In genomic region chr1:111507411-111508201, GRCh38 we compare ENCODE assay signal across 9 cellular contexts. TPM values are rescaled to one million over a fixed set of nuclear protein-coding genes. Genes with fewer than 3 reads are reported as not detected.
DNase-seq lines count a peak whose midpoint lies in the region; ATAC-seq and TF ChIP-seq lines count a peak whose summit lies in the region.
"Had no signal": no experiment of that assay in that cellular context is flagged by ENCODE, and none has a peak within 500 bp of the region (broad histone marks: within the 10 kb centered on the region; RNA-seq: fewer than 3 reads in every experiment).

No MANE protein-coding gene starts in this region.

- in situ Hi-C loops in IMR-90 (cut with MboI; ENCODE audit: low sequenced_read_pairs) = loop anchor here (5.0 kb wide), 2 partner anchors 50 to 140 kb away; no protein-coding TSS in a partner anchor

- H2BK5ac ChIP-seq in IMR-90 (ENCODE audit: low read depth, low read length, poor library complexity, severe bottlenecking) = peak overlapping the region; percentile 94

- no peaks in the 10 kb centered on the region for H4K20me1 ChIP-seq in IMR-90 (ENCODE audit: insufficient read depth, low read length)

- POLR2A ChIA-PET in IMR-90 (lab: Charles Lee; ENCODE audit: unreplicated experiment) = interaction anchor here (0.6 to 1.0 kb wide), 3 partner anchors 34 to 112 kb away, joined by 3 to 11 read pairs (median 5); partner anchors contain the start of gene RAP1A

- TF ChIP-seq RAD21 in IMR-90 (IDR thresholded peaks at IDR 0.05; ENCODE audit: low read length) = no peak

- H3K9me3 ChIP-seq in IMR-90 (ENCODE audit: control insufficient read depth, insufficient read depth, low read length) = no peaks in the 10 kb centered on the region
- no peaks in the 10 kb centered on the region for H3K9me3 ChIP-seq in breast epithelium

- H2AFZ ChIP-seq in IMR-90 (replicated peaks; ENCODE audit: low read length, poor library complexity) = peak overlapping the region; percentile 100

- peak overlapping the region; percentile 80 to 94 for H4K8ac ChIP-seq in IMR-90 (ENCODE audit: low read depth in 2 of 2, low read length in 2 of 2)

- peak overlapping the region; percentile 95 for H3K23ac ChIP-seq in IMR-90 (ENCODE audit: low read depth, low read length)

- intact Hi-C loops in IMR-90 (cut with micrococcal nuclease) = loop anchor here (1.0 to 5.0 kb wide), 8 partner anchors 26 to 262 kb away; partner anchors contain the start of gene DDX20
- intact Hi-C loops in breast epithelium (cut with DNase I; ENCODE audit: low total_unique reads) = no loop called here

- CTCF ChIA-PET in IMR-90 (lab: Yijun Ruan, JAX) = interaction anchor here (0.6 to 2.8 kb wide), 29 partner anchors 9 to 262 kb away, joined by 3 to 12 read pairs (median 5); partner anchors contain the start of gene RAP1A

- 36% methylated on average over 3 of the region's 15 CpGs; no CpG with 5 or more reads in 1 of the 2 experiments for WGBS in IMR-90 (ENCODE audit: extremely low coverage in 2 of 2, insufficient read length in 1 of 2), 2 experiments

- H3K36me3 ChIP-seq in IMR-90 (ENCODE audit: control insufficient read depth, insufficient read depth, low read length) (no peaks in the 10 kb centered on the region), breast epithelium (no peaks in the 10 kb centered on the region)

- H3K79me1 ChIP-seq in IMR-90 (ENCODE audit: low read depth in 1 of 2, low read length in 2 of 2) = peaks cover 0 to 8% of the 10 kb centered on the region in 2 experiments; a peak in 1 of 4 replicates

- peak overlapping the region; percentile 98 for H2BK120ac ChIP-seq in IMR-90 (ENCODE audit: low read depth, low read length)

- H2AK5ac ChIP-seq in IMR-90 (ENCODE audit: low read depth, low read length) = peak overlapping the region; percentile 35; the same call in 1 of the 2 replicates

- H4K91ac ChIP-seq in IMR-90 (ENCODE audit: insufficient read depth, low read depth, low read length) = peak overlapping the region; percentile 94

- H3K14ac ChIP-seq in IMR-90 (replicated peaks; ENCODE audit: low read depth, low read length) = peak overlapping the region; percentile 98

- dilution Hi-C loops in IMR-90 (cut with HindIII; ENCODE audit: low sequenced_read_pairs, unreplicated experiment) = no loop called here

- H3K27ac ChIP-seq in IMR-90 (ENCODE audit: insufficient read depth, low read length) = peak overlapping the region; percentile 86
- H3K27ac ChIP-seq in breast epithelium = peak overlapping the region; percentile 91 to 97

- H3K18ac ChIP-seq in IMR-90 (ENCODE audit: low read depth, low read length) = peak overlapping the region; percentile 88

- peaks cover 8% of the 10 kb centered on the region for H3K27me3 ChIP-seq in IMR-90 (ENCODE audit: control insufficient read depth, insufficient read depth, low read length)
- H3K27me3 ChIP-seq in breast epithelium = no peaks in the 10 kb centered on the region

- TF ChIP-seq CTCF in IMR-90 (conservative IDR thresholded peaks at IDR 0.05; ENCODE audit: low read depth, low read length) (0 out of 2 replicates have a peak, but pooled peaks have one; percentile 4), breast epithelium (IDR thresholded peaks at IDR 0.05) (no peak)

- peak overlapping the region; percentile 93 for H2AK9ac ChIP-seq in IMR-90 (replicated peaks; ENCODE audit: low read depth, low read length, poor library complexity)

- ATAC-seq in GM21529 (IDR thresholded peaks at IDR 0.05; ENCODE audit: unreplicated experiment) (peak; percentile 49), IMR-90 (ENCODE audit: low read depth) (peak; percentile 81)

- DNase-seq in DMS153 treated with DMSO at 0.1 percent for 48 hours (lab: John Stamatoyannopoulos, UW; ENCODE audit: unreplicated experiment) (peak; percentile 54), IMR-90 (peak; percentile 55), T-helper 9 cell (peak; percentile 33), breast epithelium (ENCODE audit: low spot score in 2 of 2) (peak in 1 of 2 donors; percentile 31), islet precursor cell (peak; percentile 91), NCI-H2196 treated with DMSO at 0.1 percent for 48 hours (lab: John Stamatoyannopoulos, UW; ENCODE audit: unreplicated experiment) (no peak)
- DNase-seq in stimulated activated CD4-positive, alpha-beta T cell treated with anti-CD3 and anti-CD28 coated beads, Interleukin-15, amount 100 ng/mL, for 48 hours (ENCODE audit: low read depth in 2 of 2) = peak; percentile 26 to 45

- no peak overlapping the region for H3K4me3 ChIP-seq in IMR-90 (ENCODE audit: insufficient read depth, low read depth, low read length)
- peak overlapping the region; percentile 22 to 59 (median 35) for H3K4me3 ChIP-seq in breast epithelium

- TF ChIP-seq POLR2A in IMR-90 (IDR thresholded peaks at IDR 0.05; ENCODE audit: low read depth, low read length) (no peak), breast epithelium (IDR thresholded peaks at IDR 0.05) (no peak)

- H3K56ac ChIP-seq in IMR-90 (ENCODE audit: extremely low read depth, insufficient read depth, low read length) = peak overlapping the region; percentile 63

- peak overlapping the region; percentile 61 for H3K9ac ChIP-seq in IMR-90 (ENCODE audit: low read depth, low read length)

- H3K4me2 ChIP-seq in IMR-90 (ENCODE audit: low read depth, low read length) = peak overlapping the region; percentile 68

- H3K4me1 ChIP-seq in IMR-90 (ENCODE audit: control insufficient read depth, insufficient read depth, low read length) (peaks cover 10% of the 10 kb centered on the region), breast epithelium (peaks cover 0 to 5% of the 10 kb centered on the region in 2 donors)

- H2BK20ac ChIP-seq in IMR-90 (ENCODE audit: low read depth, low read length) = peak overlapping the region; percentile 89

- H2BK15ac ChIP-seq in IMR-90 (ENCODE audit: low read depth, low read length) = peak overlapping the region; percentile 83; the same call in 2 of the 3 replicates

- no TSS peak for BruUV-seq in IMR-90 (replicated peaks; lab: Mats Ljungman, UMichigan)

- no peaks in the 10 kb centered on the region for H3K9me1 ChIP-seq in IMR-90 (ENCODE audit: insufficient read depth, low read length)

- peak overlapping the region; percentile 90 for H4K5ac ChIP-seq in IMR-90 (ENCODE audit: low read depth, low read length)

- H3K4ac ChIP-seq in IMR-90 (ENCODE audit: low read depth, low read length) = peak overlapping the region; percentile 99

TF ChIP-seq in IMR-90, 13 proteins besides CTCF, POLR2A, EP300 and RAD21:
- no peak for TF ChIP-seq RCOR1 (IDR thresholded peaks at IDR 0.05; ENCODE audit: insufficient replicate concordance, low read length)
- peak; percentile 10; the same call in 1 of the 2 replicates for TF ChIP-seq CEBPB (IDR thresholded peaks at IDR 0.05; ENCODE audit: low read depth, low read length)

RNA-seq across cellular contexts. Expression of gene ADORA3, which starts 4.2 kb away (rescaled TPM):
- not detected in 2 replicates for total RNA-seq in IMR-90 (2012; rRNA removed)
- not detected in 2 replicates for polyA plus RNA-seq in IMR-90 (2012; rRNA removed)
- not detected in 2 replicates for polyA plus RNA-seq in IMR-90 (2012; cell fraction: cytosol; rRNA removed)
- 0.03 TPM in 1 of 2 replicates, not detected in the other for polyA plus RNA-seq in IMR-90 (2012; cell fraction: nucleus; rRNA removed; ENCODE audit: low replicate concordance)
- 10 to 100 TPM in 2 of 3 donors, 1 to 10 TPM in 1; 9.5 to 13.8 (median 13.2) TPM for total RNA-seq in breast epithelium

RNA-seq across cellular contexts. Expression of gene TMIGD3, which starts 4.2 kb away (rescaled TPM):
- total RNA-seq in IMR-90 (2012; rRNA removed) (under 0.01 TPM in 1 of 2 replicates, not detected in the other), breast epithelium (10 to 100 TPM in 1 of 3 donors, 1 to 10 TPM in 2; 5.9 to 14.6 (median 10.0) TPM)
- polyA plus RNA-seq in IMR-90 (2012; rRNA removed) = 0.12 TPM in 1 of 2 replicates, not detected in the other
- 0.04 TPM in 1 of 2 replicates, not detected in the other for polyA plus RNA-seq in IMR-90 (2012; cell fraction: cytosol; rRNA removed)
- polyA plus RNA-seq in IMR-90 (2012; cell fraction: nucleus; rRNA removed; ENCODE audit: low replicate concordance) = 0.17 TPM in 1 of 2 replicates, not detected in the other
- total RNA-seq: dermis microvascular lymphatic vessel endothelial cell had no signal

RNA-seq across cellular contexts. Expression of gene C1orf162, which starts 33.8 kb away (rescaled TPM):
- total RNA-seq in IMR-90 (2012; rRNA removed) = not detected in 2 replicates
- 0.12 TPM in 1 of 2 replicates, not detected in the other for polyA plus RNA-seq in IMR-90 (2012; rRNA removed)
- polyA plus RNA-seq in IMR-90 (2012; cell fraction: cytosol; rRNA removed) = 0.04 TPM in 1 of 2 replicates, not detected in the other
- polyA plus RNA-seq in IMR-90 (2012; cell fraction: nucleus; rRNA removed; ENCODE audit: low replicate concordance) = 0.10 and 0.83 TPM in 2 replicates
- total RNA-seq in breast epithelium = 10 to 100 TPM; 22.3 to 51.2 (median 23.0) TPM

RNA-seq across cellular contexts. Expression of gene ATP5PB, which starts 58.3 kb away (rescaled TPM):
- 234 and 382 TPM in 2 replicates for total RNA-seq in IMR-90 (2012; rRNA removed)
- 265 and 301 TPM in 2 replicates for polyA plus RNA-seq in IMR-90 (2012; rRNA removed)
- polyA plus RNA-seq in IMR-90 (2012; cell fraction: cytosol; rRNA removed) = 35.0 and 120 TPM in 2 replicates
- polyA plus RNA-seq in IMR-90 (2012; cell fraction: nucleus; rRNA removed; ENCODE audit: low replicate concordance) = 17.2 and 102 TPM in 2 replicates
- 100 to 1,000 TPM; 143 to 159 (median 148) TPM for total RNA-seq in breast epithelium

RNA-seq across cellular contexts. Expression of gene WDR77, which starts 58.5 kb away (rescaled TPM):
- total RNA-seq in IMR-90 (2012; rRNA removed) = 73.6 and 80.8 TPM in 2 replicates
- polyA plus RNA-seq in IMR-90 (2012; rRNA removed) = 87.0 and 91.9 TPM in 2 replicates
- polyA plus RNA-seq in IMR-90 (2012; cell fraction: cytosol; rRNA removed) = 57.6 and 99.7 TPM in 2 replicates
- 121 and 127 TPM in 2 replicates for polyA plus RNA-seq in IMR-90 (2012; cell fraction: nucleus; rRNA removed; ENCODE audit: low replicate concordance)
- total RNA-seq in breast epithelium = 10 to 100 TPM; 22.7 to 33.8 (median 30.2) TPM

Comparison
In these comparisons a context has a peak if more than half of its experiments do, and no peak if none do; other contexts are left out.
1. RNA of gene ADORA3, which starts 4.2 kb away (total RNA-seq): 9.5 to 13.8 TPM in breast epithelium; not detected in IMR-90; every median in the first group is over 10 times any median in the second.
2. RNA of gene C1orf162, which starts 33.8 kb away (total RNA-seq): 22.3 to 51.2 TPM in breast epithelium; not detected in IMR-90; every median in the first group is over 10 times any median in the second.